ENCODE assay signal across 1 cellular context in the genomic region with DNA sequence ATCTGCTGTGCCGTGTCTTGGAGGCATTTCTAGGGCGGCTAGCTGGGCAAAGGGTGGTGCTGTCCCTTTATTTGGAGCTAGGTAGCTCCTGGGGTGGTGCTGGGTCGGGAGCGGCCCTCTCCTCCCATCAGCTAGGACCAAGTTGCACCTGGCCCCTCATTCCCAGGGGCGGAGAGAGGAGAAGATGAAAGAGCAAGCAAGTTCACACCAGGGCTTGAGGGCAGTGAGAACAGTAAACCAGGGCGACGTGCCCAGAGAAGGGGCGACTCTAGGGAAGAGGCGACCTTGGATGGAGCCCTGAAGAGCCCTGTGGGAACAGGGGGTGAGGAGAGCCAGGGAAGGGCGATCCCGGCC.
TF ChIP-seq lines count a peak whose summit lies in the region.

No MANE protein-coding gene starts in this region.

TF ChIP-seq in H1, 55 proteins besides CTCF, POLR2A, EP300 and RAD21:
- TF ChIP-seq SIN3A (conservative IDR thresholded peaks at IDR 0.05 in 1 of 2, IDR thresholded peaks at IDR 0.05 in 1 of 2; ENCODE audit: low read depth in 1 of 2, low read length in 2 of 2), result no peak
- no peak for TF ChIP-seq KDM5A (IDR thresholded peaks at IDR 0.05; ENCODE audit: low read length)
- peak; percentile 39 for TF ChIP-seq KDM4A (IDR thresholded peaks at IDR 0.05; ENCODE audit: low read depth, low read length, severe bottlenecking)
- TF ChIP-seq GABPA (IDR thresholded peaks at IDR 0.05; ENCODE audit: borderline replicate concordance, insufficient read depth, low read length), result no peak
- TF ChIP-seq KDM1A (IDR thresholded peaks at IDR 0.05; ENCODE audit: borderline replicate concordance, low read length), result peak; percentile 20; the same call in 1 of the 2 replicates
- TF ChIP-seq EZH2 (IDR thresholded peaks at IDR 0.05; ENCODE audit: low read depth, low read length, severe bottlenecking), result no peak
- TF ChIP-seq CHD7 (IDR thresholded peaks at IDR 0.05; ENCODE audit: insufficient replicate concordance, low read length), result no peak
- TF ChIP-seq SP1 (IDR thresholded peaks at IDR 0.05; ENCODE audit: low read depth, low read length), result no peak
- TF ChIP-seq JUND (IDR thresholded peaks at IDR 0.05; ENCODE audit: low read length), result no peak
- TF ChIP-seq CTBP2 (IDR thresholded peaks at IDR 0.05; ENCODE audit: borderline replicate concordance, insufficient read depth, insufficient read length, low read length), result peak; percentile 26
